In genomic region chr9:133347515-133347984, GRCh38 we compare ENCODE assay signal across 1 cellular context.
TF ChIP-seq lines count a peak whose summit lies in the region.

No MANE protein-coding gene starts in this region.

TF ChIP-seq in HEK293, 187 proteins besides CTCF, POLR2A, EP300 and RAD21 (continued from another document):
- TF ChIP-seq ZBTB6 (tag by site-specific recombination; IDR thresholded peaks at IDR 0.05) (peak; percentile 63; the same call in 1 of the 2 replicates), ZNF561 (tag by site-specific recombination; IDR thresholded peaks at IDR 0.05; ENCODE audit: borderline replicate concordance) (0 out of 2 replicates have a peak, but pooled peaks have one; percentile 60), ZNF302 (tag by site-specific recombination; IDR thresholded peaks at IDR 0.05; ENCODE audit: low read depth) (no peak), KLF8 (tag by site-specific recombination; IDR thresholded peaks at IDR 0.05) (no peak), ZSCAN4 (tag by site-specific recombination; IDR thresholded peaks at IDR 0.05) (no peak), ZBTB26 (tag by site-specific recombination; optimal IDR thresholded peaks at IDR 0.05) (peak; percentile 52)
TF ChIP-seq in HEK293: peak in this region for 12.
